ENCODE assay signal across 19 cellular contexts in the genomic region with DNA sequence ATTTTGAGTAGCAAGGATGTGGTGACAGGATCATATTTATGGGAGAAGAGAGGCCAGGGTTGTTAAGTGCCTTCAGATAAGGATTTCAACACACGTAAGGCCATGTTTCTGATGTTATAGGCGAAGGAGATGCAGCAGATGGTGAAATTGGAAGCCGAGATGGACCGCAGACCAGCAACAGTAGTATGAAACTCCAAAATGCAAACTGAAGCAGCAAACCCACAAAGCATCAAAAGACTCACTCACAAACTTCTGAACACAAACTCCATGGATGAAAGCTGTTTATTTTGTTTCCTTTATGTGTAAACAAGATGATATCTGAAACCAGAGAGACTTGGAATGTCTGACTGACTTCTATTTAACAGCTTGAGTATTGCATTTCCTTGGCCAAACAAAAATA.
"Had no signal": no experiment of that assay in that cellular context is flagged by ENCODE, and none has a peak within 500 bp of the region (broad histone marks: within the 10 kb centered on the region; RNA-seq: fewer than 3 reads in every experiment).

No MANE protein-coding gene starts in this region.

- H3K36me3 ChIP-seq: brain microvascular endothelial cell, cardiac muscle cell had no signal

- ATAC-seq: activated T-cell treated with anti-CD3 and anti-CD28 coated beads, Interleukin-2, amount 50 U/mL, for 4 hours; T-cell had no signal

- H3K4me3 ChIP-seq: cardiac muscle cell, SK-N-MC had no signal

- H3K27me3 ChIP-seq: brain microvascular endothelial cell had no signal

- DNase-seq: activated CD4-positive, alpha-beta memory T cell treated with anti-CD3 and anti-CD28 coated beads for 36 hours; activated CD4-positive, alpha-beta T cell treated with anti-CD3 and anti-CD28 coated beads, Interleukin-2, amount 10 ng/mL, durations not matched to agents 7 days and 5 days; activated CD4-positive, CD25-positive, alpha-beta regulatory T cell; activated CD8-positive, alpha-beta memory T cell treated with anti-CD3 and anti-CD28 coated beads for 24 hours; activated effector memory CD4-positive, alpha-beta T cell treated with anti-CD3 and anti-CD28 coated beads, Interleukin-2, amount 50 U/mL, for 16 hours; activated naive CD4-positive, alpha-beta T cell treated with Interleukin-2 at 50 U/mL for 16 hours; activated T-cell treated with anti-CD3 and anti-CD28 coated beads, Interleukin-2, amount 50 U/mL, for 4 hours; brain microvascular endothelial cell; Karpas-422; NCI-H1092; NCI-H1417; NCI-H2029; NCI-H524 treated with DMSO at 0.1 percent for 48 hours; NCI-H774; T-cell; T-helper 2 cell had no signal

- H3K27ac ChIP-seq: brain microvascular endothelial cell, cardiac muscle cell, SK-N-MC, VCaP had no signal
